2 cellular contexts compared by ENCODE assay signal in genomic region chr3:123449986-123450474, GRCh38.
TF ChIP-seq lines count a peak whose summit lies in the region.

No MANE protein-coding gene starts in this region.

TF ChIP-seq in A549, 52 proteins besides CTCF, POLR2A, EP300 and RAD21 (continued from another document):
- no peak for TF ChIP-seq USF2 (IDR thresholded peaks at IDR 0.05)
- TF ChIP-seq TP53 (CRISPR knock-in tag; IDR thresholded peaks at IDR 0.05): no peak

TF ChIP-seq in H1, 55 proteins besides CTCF, POLR2A, EP300 and RAD21 (continued from another document):
- TF ChIP-seq, protein P1, sequence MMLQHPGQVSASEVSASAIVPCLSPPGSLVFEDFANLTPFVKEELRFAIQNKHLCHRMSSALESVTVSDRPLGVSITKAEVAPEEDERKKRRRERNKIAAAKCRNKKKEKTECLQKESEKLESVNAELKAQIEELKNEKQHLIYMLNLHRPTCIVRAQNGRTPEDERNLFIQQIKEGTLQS (IDR thresholded peaks at IDR 0.05; ENCODE audit: insufficient read depth, low read depth, low read length): no peak
TF ChIP-seq in H1: peak in this region for 2.
